In genomic region chr17:2710075-2710803, GRCh38 we compare ENCODE assay signal across 1 cellular context.
TF ChIP-seq lines count a peak whose summit lies in the region.

No MANE protein-coding gene starts in this region.

TF ChIP-seq in HepG2, 621 proteins besides CTCF, POLR2A, EP300 and RAD21 (continues in another document):
- TF ChIP-seq EEA1 (CRISPR knock-in tag; IDR thresholded peaks at IDR 0.05; ENCODE audit: borderline replicate concordance) = peak; percentile 53; the same call in 1 of the 2 replicates
- peak; percentile 2; the same call in 1 of the 2 replicates for TF ChIP-seq SNAPC4 (CRISPR knock-in tag; IDR thresholded peaks at IDR 0.05)
- no peak for TF ChIP-seq E2F1 (CRISPR knock-in tag; IDR thresholded peaks at IDR 0.05)
- no peak for TF ChIP-seq IRX3 (CRISPR knock-in tag; IDR thresholded peaks at IDR 0.05; ENCODE audit: borderline replicate concordance, low read depth)
- TF ChIP-seq SMARCC2 (IDR thresholded peaks at IDR 0.05) = no peak
- no peak for TF ChIP-seq ZNF414 (CRISPR knock-in tag; IDR thresholded peaks at IDR 0.05)
- TF ChIP-seq SAP130 (CRISPR knock-in tag; IDR thresholded peaks at IDR 0.05; ENCODE audit: low read depth) = peak; percentile 25; the same call in 1 of the 2 replicates
- no peak for TF ChIP-seq ZFP36L1 (CRISPR knock-in tag; IDR thresholded peaks at IDR 0.05)
- TF ChIP-seq SKI (IDR thresholded peaks at IDR 0.05; ENCODE audit: partially characterized antibody) = peak; percentile 9
- peak; percentile 30; the same call in 1 of the 2 replicates for TF ChIP-seq ZNF609 (CRISPR knock-in tag; IDR thresholded peaks at IDR 0.05; ENCODE audit: borderline replicate concordance)
- peak; percentile 6; the same call in 1 of the 2 replicates for TF ChIP-seq SMAD1 (CRISPR knock-in tag; IDR thresholded peaks at IDR 0.05; ENCODE audit: borderline replicate concordance, low read depth)
- TF ChIP-seq HOXD1 (CRISPR knock-in tag; IDR thresholded peaks at IDR 0.05) = peak; percentile 8; the same call in 1 of the 2 replicates
- 0 out of 2 replicates have a peak, but pooled peaks have one; percentile 21 for TF ChIP-seq REPIN1 (CRISPR knock-in tag; IDR thresholded peaks at IDR 0.05; ENCODE audit: borderline replicate concordance, low read depth)
- 0 out of 2 replicates have a peak, but pooled peaks have one; percentile 28 for TF ChIP-seq ATF2 (CRISPR knock-in tag; IDR thresholded peaks at IDR 0.05)
- 0 out of 2 replicates have a peak, but pooled peaks have one; percentile 11 for TF ChIP-seq ZFY (CRISPR knock-in tag; IDR thresholded peaks at IDR 0.05)
- no peak for TF ChIP-seq ZNF577 (CRISPR knock-in tag; IDR thresholded peaks at IDR 0.05; ENCODE audit: borderline replicate concordance, low read depth)
- peak; percentile 41; the same call in 1 of the 2 replicates for TF ChIP-seq ZC3H4 (CRISPR knock-in tag; IDR thresholded peaks at IDR 0.05; ENCODE audit: borderline replicate concordance)
- 0 out of 2 replicates have a peak, but pooled peaks have one; percentile 39 for TF ChIP-seq NCOR1 (IDR thresholded peaks at IDR 0.05; ENCODE audit: borderline replicate concordance, low read length)
- TF ChIP-seq ZMAT5 (CRISPR knock-in tag; IDR thresholded peaks at IDR 0.05; ENCODE audit: borderline replicate concordance, low read depth) = no peak
- 0 out of 2 replicates have a peak, but pooled peaks have one; percentile 31 for TF ChIP-seq ZNF567 (CRISPR knock-in tag; IDR thresholded peaks at IDR 0.05; ENCODE audit: borderline replicate concordance)
- 0 out of 2 replicates have a peak, but pooled peaks have one; percentile 18 for TF ChIP-seq ZNF263 (CRISPR knock-in tag; IDR thresholded peaks at IDR 0.05)
- peak; percentile 41; the same call in 1 of the 2 replicates for TF ChIP-seq SP4 (CRISPR knock-in tag; IDR thresholded peaks at IDR 0.05)
- peak; percentile 44 for TF ChIP-seq SRSF1 (optimal IDR thresholded peaks at IDR 0.05; ENCODE audit: low read depth, low read length)
- TF ChIP-seq SIN3A (IDR thresholded peaks at IDR 0.05; ENCODE audit: borderline replicate concordance, low read depth, low read length) = no peak
- peak; percentile 34 for TF ChIP-seq ZNF768 (CRISPR knock-in tag; IDR thresholded peaks at IDR 0.05)
- 0 out of 2 replicates have a peak, but pooled peaks have one; percentile 24 for TF ChIP-seq ZNF598 (CRISPR knock-in tag; IDR thresholded peaks at IDR 0.05; ENCODE audit: borderline replicate concordance)
- no peak for TF ChIP-seq REST (IDR thresholded peaks at IDR 0.05; ENCODE audit: borderline replicate concordance in 1 of 2, low read depth in 1 of 2, low read length in 2 of 2)
- TF ChIP-seq YY1 (IDR thresholded peaks at IDR 0.05; ENCODE audit: insufficient read depth, insufficient replicate concordance, low read depth, low read length) = peak; percentile 25
- peak; percentile 53; the same call in 1 of the 2 replicates for TF ChIP-seq ZNF788 (CRISPR knock-in tag; IDR thresholded peaks at IDR 0.05; ENCODE audit: borderline replicate concordance)
- TF ChIP-seq ZMYM3 (CRISPR knock-in tag; IDR thresholded peaks at IDR 0.05) = peak; percentile 89
- TF ChIP-seq SP5 (CRISPR knock-in tag; IDR thresholded peaks at IDR 0.05; ENCODE audit: borderline replicate concordance, low read depth) = 0 out of 2 replicates have a peak, but pooled peaks have one; percentile 9
- TF ChIP-seq SALL1 (CRISPR knock-in tag; IDR thresholded peaks at IDR 0.05) = 0 out of 2 replicates have a peak, but pooled peaks have one; percentile 22
- 0 out of 2 replicates have a peak, but pooled peaks have one; percentile 12 for TF ChIP-seq RCOR2 (CRISPR knock-in tag; IDR thresholded peaks at IDR 0.05)
- TF ChIP-seq SRY (CRISPR knock-in tag; IDR thresholded peaks at IDR 0.05) = no peak
- TF ChIP-seq FOSL2 (CRISPR knock-in tag; IDR thresholded peaks at IDR 0.05) = 0 out of 2 replicates have a peak, but pooled peaks have one; percentile 2
- TF ChIP-seq ZNF614 (CRISPR knock-in tag; IDR thresholded peaks at IDR 0.05; ENCODE audit: borderline replicate concordance) = 0 out of 2 replicates have a peak, but pooled peaks have one; percentile 4
- TF ChIP-seq NFIC (IDR thresholded peaks at IDR 0.05; ENCODE audit: low read length) = no peak
- TF ChIP-seq ZNF253 (CRISPR knock-in tag; IDR thresholded peaks at IDR 0.05; ENCODE audit: borderline replicate concordance) = no peak
- TF ChIP-seq HMG20B (CRISPR knock-in tag; conservative IDR thresholded peaks at IDR 0.05) = no peak
- 0 out of 2 replicates have a peak, but pooled peaks have one; percentile 13 for TF ChIP-seq ZSCAN21 (CRISPR knock-in tag; IDR thresholded peaks at IDR 0.05; ENCODE audit: borderline replicate concordance)
- peak; percentile 17; the same call in 1 of the 2 replicates for TF ChIP-seq HDAC2 (CRISPR knock-in tag; IDR thresholded peaks at IDR 0.05)
- TF ChIP-seq ZBTB46 (CRISPR knock-in tag; IDR thresholded peaks at IDR 0.05; ENCODE audit: borderline replicate concordance) = 0 out of 2 replicates have a peak, but pooled peaks have one; percentile 64
